7 cellular contexts compared by ENCODE assay signal in the genomic region with DNA sequence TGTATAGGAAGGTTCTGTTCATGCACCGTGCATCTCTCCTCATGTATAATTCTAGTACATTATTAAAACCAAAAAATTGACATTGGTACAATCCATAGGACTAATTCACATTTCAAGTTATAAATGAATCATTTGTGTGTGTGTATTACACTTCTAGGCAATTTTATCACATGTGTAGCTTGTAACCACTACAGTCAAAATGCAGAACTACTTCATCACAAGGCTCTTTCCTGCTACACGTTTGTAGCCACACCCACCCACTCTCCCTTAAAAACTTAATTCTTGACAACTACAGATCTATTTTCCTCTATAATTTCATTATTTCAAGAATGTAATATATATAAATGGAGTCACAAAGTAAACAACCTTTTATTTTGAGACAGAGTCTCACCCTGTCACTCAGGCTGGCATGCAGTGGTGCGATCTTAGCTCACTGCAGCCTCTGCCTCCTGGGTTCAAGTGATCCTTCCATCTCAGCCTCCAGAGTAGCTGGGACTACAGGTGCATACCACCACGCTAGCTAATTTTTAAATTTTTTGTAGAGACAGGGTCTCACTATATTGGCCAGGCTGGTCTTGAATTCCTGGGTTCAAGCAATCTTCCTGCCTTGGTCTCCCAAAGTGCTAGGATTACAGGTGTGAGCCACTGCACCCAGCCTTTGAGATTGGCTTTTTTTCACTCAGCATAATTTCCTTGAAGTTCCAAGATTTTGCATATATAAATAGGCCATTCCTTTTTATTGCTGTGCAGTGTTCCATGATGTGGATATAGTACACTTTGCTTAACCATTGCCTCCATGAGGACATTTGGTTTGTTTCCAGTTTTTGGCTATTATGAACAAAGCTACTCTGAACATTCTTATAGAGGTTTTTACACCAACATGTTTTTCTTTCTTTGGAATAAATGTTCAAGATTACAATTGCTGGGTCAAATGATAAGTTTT.
DNase-seq lines count a peak whose midpoint lies in the region; ATAC-seq and TF ChIP-seq lines count a peak whose summit lies in the region.
"Not testable (repeated sequence)": the region's sequence is repeated elsewhere in the genome, so short reads cannot be mapped to it uniquely, and the experiment has no call there.

No MANE protein-coding gene starts in this region.

- not testable (repeated sequence) for H3K4me1 ChIP-seq in HEK293 (ENCODE audit: control insufficient read depth, insufficient read depth, low read length); neutrophil (ENCODE audit: control insufficient read depth in 1 of 2, insufficient read depth in 1 of 2, low read depth in 1 of 2, low read length in 1 of 2); upper lobe of right lung

- H3K9me3 ChIP-seq in HEK293 (ENCODE audit: control insufficient read depth, insufficient read depth, low read depth, low read length); T-helper 17 cell (ENCODE audit: control insufficient read depth, low read length, poor library complexity, severe bottlenecking); neutrophil; upper lobe of right lung: not testable (repeated sequence)

- H3K36me3 ChIP-seq in HEK293 (ENCODE audit: control insufficient read depth in 2 of 2, insufficient read depth in 1 of 2, low read length in 2 of 2); neutrophil; upper lobe of right lung: not testable (repeated sequence)

- POLR2A ChIA-PET in HEK293 (lab: Yijun Ruan, JAX); activated CD4-positive, alpha-beta T cell treated with anti-CD3 and anti-CD28 coated beads, Interleukin-2, amount 10 ng/mL, durations not matched to agents 7 days and 5 days (lab: Charles Lee): not testable (repeated sequence)

- H3K4me3 ChIP-seq in HEK293 (ENCODE audit: low read depth, low read length); neutrophil (ENCODE audit: low read depth in 1 of 2, low read length in 1 of 2); upper lobe of right lung: not testable (repeated sequence)

- H3K4me3 Mint-ChIP-seq in T-helper 17 cell; activated CD4-positive, alpha-beta T cell treated with anti-CD3 and anti-CD28 coated beads, Interleukin-2, amount 10 ng/mL, durations not matched to agents 7 days and 5 days: not testable (repeated sequence)

- DNase-seq in MV-4-11 (lab: John Stamatoyannopoulos, UW) = peak; percentile 49
- not testable (repeated sequence) for DNase-seq in T-helper 17 cell; activated CD4-positive, alpha-beta T cell treated with anti-CD3 and anti-CD28 coated beads, Interleukin-2, amount 10 ng/mL, durations not matched to agents 7 days and 5 days; left colon; upper lobe of right lung

- ATAC-seq in T-helper 17 cell = not testable (repeated sequence)
- ATAC-seq in left colon = peak; percentile 72
- peak; percentile 53 for ATAC-seq in upper lobe of right lung

- CTCF ChIA-PET in HEK293 (lab: Yijun Ruan, JAX); activated CD4-positive, alpha-beta T cell treated with anti-CD3 and anti-CD28 coated beads, Interleukin-2, amount 10 ng/mL, durations not matched to agents 7 days and 5 days (lab: Charles Lee): not testable (repeated sequence)

- H3K27ac Mint-ChIP-seq in T-helper 17 cell = peak overlapping the region; percentile 2
- peak overlapping the region; percentile 5 for H3K27ac Mint-ChIP-seq in activated CD4-positive, alpha-beta T cell treated with anti-CD3 and anti-CD28 coated beads, Interleukin-2, amount 10 ng/mL, durations not matched to agents 7 days and 5 days

- H3K4me1 Mint-ChIP-seq in T-helper 17 cell = peaks cover 11% of the 10 kb centered on the region
- peaks cover 17% of the 10 kb centered on the region for H3K4me1 Mint-ChIP-seq in activated CD4-positive, alpha-beta T cell treated with anti-CD3 and anti-CD28 coated beads, Interleukin-2, amount 10 ng/mL, durations not matched to agents 7 days and 5 days

- H3K36me3 Mint-ChIP-seq in T-helper 17 cell (ENCODE audit: low read depth) = not testable (repeated sequence)
- H3K36me3 Mint-ChIP-seq in activated CD4-positive, alpha-beta T cell treated with anti-CD3 and anti-CD28 coated beads, Interleukin-2, amount 10 ng/mL, durations not matched to agents 7 days and 5 days (ENCODE audit: low read depth) = peaks cover 18% of the 10 kb centered on the region

- not testable (repeated sequence) for H3K27me3 Mint-ChIP-seq in T-helper 17 cell; activated CD4-positive, alpha-beta T cell treated with anti-CD3 and anti-CD28 coated beads, Interleukin-2, amount 10 ng/mL, durations not matched to agents 7 days and 5 days

- H3K27me3 ChIP-seq in neutrophil, upper lobe of right lung: not testable (repeated sequence)

- not testable (repeated sequence) for H3K9me3 Mint-ChIP-seq in activated CD4-positive, alpha-beta T cell treated with anti-CD3 and anti-CD28 coated beads, Interleukin-2, amount 10 ng/mL, durations not matched to agents 7 days and 5 days

- not testable (repeated sequence) for TF ChIP-seq CTCF in HEK293 (tag by site-specific recombination; IDR thresholded peaks at IDR 0.05); neutrophil (IDR thresholded peaks at IDR 0.05); upper lobe of right lung (IDR thresholded peaks at IDR 0.05)

- intact Hi-C loops in left colon (cut with DNase I, micrococcal nuclease); upper lobe of right lung (cut with DNase I): not testable (repeated sequence)

- not testable (repeated sequence) for H3K27ac ChIP-seq in HEK293 (ENCODE audit: extremely low read depth, low read depth, low read length); upper lobe of right lung
- H3K27ac ChIP-seq in neutrophil = peak overlapping the region; percentile 23

TF ChIP-seq in HEK293, 187 proteins besides CTCF, POLR2A, EP300 and RAD21:
- peak; percentile 77 for TF ChIP-seq ZNF121 (tag by site-specific recombination; IDR thresholded peaks at IDR 0.05)
TF ChIP-seq in HEK293: peak in this region for 1; not testable (repeated sequence) for 186.
